In the genomic region with DNA sequence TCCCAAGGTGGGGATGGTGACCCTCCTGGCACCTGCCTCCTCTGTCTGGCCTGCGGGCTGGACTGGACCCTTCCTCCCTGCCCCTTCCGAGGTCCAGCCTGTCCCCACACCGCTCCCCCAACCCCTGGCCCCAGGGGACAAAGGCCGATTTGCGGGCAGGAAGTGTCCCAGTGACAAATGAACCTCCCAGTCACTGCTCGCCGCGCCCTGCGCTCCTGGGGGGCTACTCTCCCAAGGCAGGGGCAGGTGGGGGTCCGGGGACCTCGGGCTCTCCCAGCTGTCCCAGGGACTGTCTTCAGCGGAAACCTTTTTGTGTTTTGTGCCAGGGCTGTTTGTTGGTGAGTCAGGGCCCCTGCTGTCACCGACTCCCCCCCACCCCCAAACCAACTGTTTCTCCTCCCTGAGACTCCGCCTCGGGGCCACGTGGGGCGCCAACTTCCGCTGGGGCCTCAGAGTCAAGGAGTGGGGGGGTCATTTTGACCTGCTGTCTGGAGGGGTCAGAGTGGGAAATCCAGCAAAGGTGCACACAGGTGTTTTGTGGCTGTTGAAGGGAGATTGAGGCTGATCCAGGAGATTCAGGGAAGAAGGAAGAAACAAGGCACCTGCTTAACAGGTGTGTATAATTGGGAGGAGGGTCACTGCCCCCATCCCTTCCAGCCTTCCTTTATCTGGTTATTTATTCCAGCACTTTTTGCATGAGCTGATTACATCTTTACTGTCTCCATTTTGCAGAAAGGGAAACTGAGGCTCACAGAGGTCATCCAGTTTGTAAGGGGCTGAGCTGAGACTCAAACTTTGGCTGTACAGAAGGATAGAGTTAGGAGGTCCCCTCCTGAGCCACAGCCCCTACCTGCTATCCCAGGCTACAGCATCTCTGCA, we compare ENCODE assay signal across 8 cellular contexts. TPM values are rescaled to one million over a fixed set of nuclear protein-coding genes. Genes with fewer than 3 reads are reported as not detected.
A peak's percentile ranks its signal among the peaks of the same experiment; 100 is the strongest.
DNase-seq lines count a peak whose midpoint lies in the region; ATAC-seq and TF ChIP-seq lines count a peak whose summit lies in the region.

No MANE protein-coding gene starts in this region.

- H3K9me3 ChIP-seq in prostate gland: no peaks in the 10 kb centered on the region

- DNase-seq in EL (peak; percentile 69), left cardiac atrium (peak; percentile 67), prostate gland (ENCODE audit: low spot score) (peak; percentile 51), NCI-H1436 (lab: John Stamatoyannopoulos, UW) (no peak)
- DNase-seq in activated naive CD4-positive, alpha-beta T cell treated with anti-CD3 and anti-CD28 coated beads, Interleukin-2, amount 10 ng/mL, durations not matched to agents 7 days and 5 days: peak; percentile 78

- H3K9me3 Mint-ChIP-seq in activated naive CD4-positive, alpha-beta T cell treated with anti-CD3 and anti-CD28 coated beads, Interleukin-2, amount 10 ng/mL, durations not matched to agents 7 days and 5 days: no peaks in the 10 kb centered on the region

- TF ChIP-seq CTCF in prostate gland (IDR thresholded peaks at IDR 0.05): peak in 1 of 4 experiments; percentile 13

- peak overlapping the region; percentile 71 for H3K27ac Mint-ChIP-seq in activated naive CD4-positive, alpha-beta T cell treated with anti-CD3 and anti-CD28 coated beads, Interleukin-2, amount 10 ng/mL, durations not matched to agents 7 days and 5 days

- peak overlapping the region; percentile 83 for H3K4me3 Mint-ChIP-seq in activated naive CD4-positive, alpha-beta T cell treated with anti-CD3 and anti-CD28 coated beads, Interleukin-2, amount 10 ng/mL, durations not matched to agents 7 days and 5 days

- peaks cover 25% of the 10 kb centered on the region for H3K4me1 Mint-ChIP-seq in activated naive CD4-positive, alpha-beta T cell treated with anti-CD3 and anti-CD28 coated beads, Interleukin-2, amount 10 ng/mL, durations not matched to agents 7 days and 5 days

- H3K27me3 ChIP-seq in prostate gland (replicated peaks; ENCODE audit: insufficient read depth): no peaks in the 10 kb centered on the region

- H3K4me3 ChIP-seq in prostate gland: peak overlapping the region; percentile 87 to 98

- H3K27ac ChIP-seq in prostate gland: peak overlapping the region; percentile 79 to 87

- no peaks in the 10 kb centered on the region for H3K4me1 ChIP-seq in prostate gland (replicated peaks)

- ATAC-seq in HG02885 (IDR thresholded peaks at IDR 0.05; ENCODE audit: poor library complexity, unreplicated experiment): peak; percentile 49
- peak; percentile 68 for ATAC-seq in SK-N-SH treated with all-trans-retinoic acid at 6 μM for 48 hours
- ATAC-seq in left cardiac atrium: peak; percentile 54 to 60
- ATAC-seq in GM19397 (IDR thresholded peaks at IDR 0.05; ENCODE audit: unreplicated experiment): no peak

- CTCF ChIA-PET in activated naive CD4-positive, alpha-beta T cell treated with anti-CD3 and anti-CD28 coated beads, Interleukin-2, amount 10 ng/mL, durations not matched to agents 7 days and 5 days (lab: Charles Lee): interaction anchor here (1.2 to 2.6 kb wide), 4 partner anchors 13 to 74 kb away, joined by 3 to 18 read pairs (median 6); no protein-coding TSS in a partner anchor

- H3K36me3 Mint-ChIP-seq in activated naive CD4-positive, alpha-beta T cell treated with anti-CD3 and anti-CD28 coated beads, Interleukin-2, amount 10 ng/mL, durations not matched to agents 7 days and 5 days: peaks cover 18% of the 10 kb centered on the region

- peaks cover 11% of the 10 kb centered on the region for H3K27me3 Mint-ChIP-seq in activated naive CD4-positive, alpha-beta T cell treated with anti-CD3 and anti-CD28 coated beads, Interleukin-2, amount 10 ng/mL, durations not matched to agents 7 days and 5 days

- no peaks in the 10 kb centered on the region for H3K36me3 ChIP-seq in prostate gland

- peak; percentile 38 for TF ChIP-seq POLR2A in prostate gland (IDR thresholded peaks at IDR 0.05)

- intact Hi-C loops in left cardiac atrium (cut with DNase I) (loop anchor here in 1 of 2 donors (5.0 kb wide), 1 partner anchor 71 kb away; no protein-coding TSS in a partner anchor), prostate gland (cut with DNase I) (no loop called here)

- WGBS in prostate gland: 3% methylated on average over 16 of the region's 18 CpGs

TF ChIP-seq in SK-N-SH treated with all-trans-retinoic acid at 6 μM for 48 hours, 23 proteins besides CTCF, POLR2A, EP300 and RAD21:
- no peak for TF ChIP-seq ISL1 (CRISPR knock-in tag; IDR thresholded peaks at IDR 0.05)
- no peak for TF ChIP-seq TOX (CRISPR knock-in tag; IDR thresholded peaks at IDR 0.05; ENCODE audit: borderline replicate concordance)
- TF ChIP-seq OSR1 (CRISPR knock-in tag; IDR thresholded peaks at IDR 0.05): no peak

RNA-seq across cellular contexts. Expression of gene PGPEP1, which starts 0.8 kb away (rescaled TPM):
- total RNA-seq in left cardiac atrium (10 to 100 TPM; 27.5 to 34.7 TPM), prostate gland (10 to 100 TPM; 18.0 to 37.3 TPM)

RNA-seq across cellular contexts. Expression of gene LSM4, which starts 18.4 kb away (rescaled TPM):
- 10 to 100 TPM; 68.9 to 79.0 TPM for total RNA-seq in left cardiac atrium
- total RNA-seq in prostate gland: 100 to 1,000 TPM; 157 to 215 TPM

RNA-seq across cellular contexts. Expression of gene GDF15, which starts 44.7 kb away (rescaled TPM):
- total RNA-seq in left cardiac atrium (1 to 10 TPM in 1 of 2 donors, under 1 TPM in 1; 0.50 to 1.5 TPM), prostate gland (100 to 1,000 TPM in 1 of 2 donors, 10 to 100 TPM in 1; 49.6 to 136 TPM)

RNA-seq across cellular contexts. Expression of gene LRRC25, which starts 56.2 kb away (rescaled TPM):
- total RNA-seq in left cardiac atrium: 1 to 10 TPM; 4.9 to 8.7 TPM
- 1 to 10 TPM; 1.6 to 5.5 TPM for total RNA-seq in prostate gland

RNA-seq across cellular contexts. Expression of gene JUND, which starts 59.8 kb away (rescaled TPM):
- total RNA-seq in left cardiac atrium (100 to 1,000 TPM; 122 to 169 TPM), prostate gland (100 to 1,000 TPM; 521 to 844 TPM)

Comparison
In these comparisons a context has a peak if more than half of its experiments do, and no peak if none do; other contexts are left out.
1. RNA of gene GDF15, which starts 44.7 kb away (total RNA-seq): 49.6 to 136 TPM in prostate gland; 0.50 to 1.5 TPM in left cardiac atrium; every median in the first group is over 10 times any median in the second.